In genomic region chr7:100109521-100110163, GRCh38 we compare ENCODE assay signal across 2 cellular contexts.
TF ChIP-seq lines count a peak whose summit lies in the region.

No MANE protein-coding gene starts in this region.

TF ChIP-seq in GM23338, 12 proteins besides CTCF, POLR2A, EP300 and RAD21:
- no peak for TF ChIP-seq ZNF462 (CRISPR knock-in tag; IDR thresholded peaks at IDR 0.05)
- TF ChIP-seq ZNF114 (CRISPR knock-in tag; IDR thresholded peaks at IDR 0.05), result no peak
- TF ChIP-seq EZH2 (IDR thresholded peaks at IDR 0.05; ENCODE audit: low read depth, unreplicated experiment), result no peak
- no peak for TF ChIP-seq ZNF331 (CRISPR knock-in tag; IDR thresholded peaks at IDR 0.05; ENCODE audit: low read depth)
- TF ChIP-seq EZH2phosphoT487 (IDR thresholded peaks at IDR 0.05; ENCODE audit: unreplicated experiment), result no peak
- TF ChIP-seq REST (IDR thresholded peaks at IDR 0.05; ENCODE audit: unreplicated experiment), result no peak
- no peak for TF ChIP-seq ETS1 (IDR thresholded peaks at IDR 0.05)
- TF ChIP-seq STAT1 (IDR thresholded peaks at IDR 0.05; ENCODE audit: unreplicated experiment), result no peak
- no peak for TF ChIP-seq NANOG (IDR thresholded peaks at IDR 0.05; ENCODE audit: borderline replicate concordance)
- no peak for TF ChIP-seq POLR2AphosphoS5 (IDR thresholded peaks at IDR 0.05; ENCODE audit: low read depth)
- no peak for TF ChIP-seq CREB1 (CRISPR knock-in tag; IDR thresholded peaks at IDR 0.05; ENCODE audit: low read depth)

TF ChIP-seq in SK-N-SH treated with all-trans-retinoic acid at 6 μM for 48 hours, 23 proteins besides CTCF, POLR2A, EP300 and RAD21 (continued from another document):
- no peak for TF ChIP-seq ZNF70 (CRISPR knock-in tag; IDR thresholded peaks at IDR 0.05)
- TF ChIP-seq TSHZ2 (CRISPR knock-in tag; IDR thresholded peaks at IDR 0.05), result no peak
- TF ChIP-seq BACH2 (CRISPR knock-in tag; IDR thresholded peaks at IDR 0.05; ENCODE audit: borderline replicate concordance), result no peak
- TF ChIP-seq CREB5 (CRISPR knock-in tag; IDR thresholded peaks at IDR 0.05; ENCODE audit: low read depth), result no peak
